15 cellular contexts compared by ENCODE assay signal in the genomic region with DNA sequence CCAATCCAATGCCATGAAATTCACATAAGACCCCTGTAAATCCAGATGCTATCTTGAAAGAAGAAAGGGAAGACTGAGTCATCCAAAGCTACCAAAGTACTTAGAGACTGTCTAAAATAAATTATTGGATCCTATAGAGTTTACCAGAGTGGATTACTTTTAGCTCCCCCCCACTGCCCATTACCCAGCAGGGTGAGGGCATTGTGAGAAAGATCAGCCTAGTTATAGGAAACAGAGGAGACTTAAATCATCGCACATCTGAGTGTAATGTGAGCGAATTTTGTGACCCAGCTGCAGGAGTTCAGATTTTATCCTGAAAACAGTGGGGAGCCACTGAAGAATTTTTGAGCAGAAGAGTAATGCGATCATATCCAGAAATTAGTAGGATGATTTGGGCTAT. TPM values are rescaled to one million over a fixed set of nuclear protein-coding genes. Genes with fewer than 3 reads are reported as not detected.
DNase-seq lines count a peak whose midpoint lies in the region; ATAC-seq and TF ChIP-seq lines count a peak whose summit lies in the region.
"Had no signal": no experiment of that assay in that cellular context is flagged by ENCODE, and none has a peak within 500 bp of the region (broad histone marks: within the 10 kb centered on the region; RNA-seq: fewer than 3 reads in every experiment).

No MANE protein-coding gene starts in this region.

- peaks cover 29% of the 10 kb centered on the region for H3K4me1 Mint-ChIP-seq in activated T-cell treated with anti-CD3 and anti-CD28 coated beads, Interleukin-2, amount 50 U/mL, for 24 hours (ENCODE audit: low read depth)
- peaks cover 12% of the 10 kb centered on the region for H3K4me1 Mint-ChIP-seq in activated T-cell treated with anti-CD3 and anti-CD28 coated beads, Interleukin-2, amount 50 U/mL, for 4 hours (ENCODE audit: low read depth)
- peaks cover 11% of the 10 kb centered on the region for H3K4me1 Mint-ChIP-seq in nephron

- peak; percentile 2 for DNase-seq in activated T-cell treated with anti-CD3 and anti-CD28 coated beads, Interleukin-2, amount 50 U/mL, for 24 hours
- DNase-seq in activated T-cell treated with anti-CD3 and anti-CD28 coated beads, Interleukin-2, amount 50 U/mL, for 4 hours: no peak
- DNase-seq in A673 (ENCODE audit: low spot score) (peak; percentile 51), NCI-H510A (lab: John Stamatoyannopoulos, UW) (no peak), glomerular visceral epithelial cell (ENCODE audit: extremely low spot score) (no peak)
- DNase-seq: C1 segment of cervical spinal cord; Caco-2; CD8-positive, alpha-beta memory T cell; GF-D8 had no signal

- peaks cover 10% of the 10 kb centered on the region for H3K4me1 ChIP-seq in A673 (ENCODE audit: insufficient read depth, low read length, poor library complexity, severe bottlenecking)
- H3K4me1 ChIP-seq in HEK293 (ENCODE audit: control insufficient read depth, insufficient read depth, low read length): no peaks in the 10 kb centered on the region

- peaks cover 21% of the 10 kb centered on the region for H3K27me3 Mint-ChIP-seq in activated T-cell treated with anti-CD3 and anti-CD28 coated beads, Interleukin-2, amount 50 U/mL, for 24 hours
- peaks cover 2% of the 10 kb centered on the region for H3K27me3 Mint-ChIP-seq in activated T-cell treated with anti-CD3 and anti-CD28 coated beads, Interleukin-2, amount 50 U/mL, for 4 hours (ENCODE audit: low read depth)
- peaks cover 40% of the 10 kb centered on the region for H3K27me3 Mint-ChIP-seq in nephron (ENCODE audit: low read depth)

- no peak for ATAC-seq in activated T-cell treated with anti-CD3 and anti-CD28 coated beads, Interleukin-2, amount 50 U/mL, for 4 hours
- ATAC-seq in GM21367 (IDR thresholded peaks at IDR 0.05; ENCODE audit: unreplicated experiment): no peak
- ATAC-seq: HepG2 had no signal

- POLR2A ChIA-PET in A673 (lab: Charles Lee; ENCODE audit: low non-redundant PET): no interaction called here
- POLR2A ChIA-PET in HEK293 (lab: Yijun Ruan, JAX): interaction anchor here (0.9 kb wide), 1 partner anchor 15 kb away, joined by 3 read pairs; no protein-coding TSS in a partner anchor

- no peak overlapping the region for H3K27ac Mint-ChIP-seq in activated T-cell treated with anti-CD3 and anti-CD28 coated beads, Interleukin-2, amount 50 U/mL, for 24 hours
- peak overlapping the region in 1 of 3 experiments; percentile 41 for H3K27ac Mint-ChIP-seq in nephron
- H3K27ac Mint-ChIP-seq: B cell had no signal

- H3K27me3 ChIP-seq in A673 (replicated peaks; ENCODE audit: insufficient read depth, low read depth, low read length, poor library complexity): no peaks in the 10 kb centered on the region

- H3K27ac ChIP-seq in A673 (ENCODE audit: low read depth, low read length, poor library complexity, severe bottlenecking) (no peak overlapping the region), HEK293 (ENCODE audit: extremely low read depth, low read depth, low read length) (no peak overlapping the region)

- no peaks in the 10 kb centered on the region for H3K9me3 Mint-ChIP-seq in activated T-cell treated with anti-CD3 and anti-CD28 coated beads, Interleukin-2, amount 50 U/mL, for 24 hours
- H3K9me3 Mint-ChIP-seq in activated T-cell treated with anti-CD3 and anti-CD28 coated beads, Interleukin-2, amount 50 U/mL, for 4 hours: no peaks in the 10 kb centered on the region
- H3K9me3 Mint-ChIP-seq in nephron: no peaks in the 10 kb centered on the region
- H3K9me3 Mint-ChIP-seq: CD8-positive, alpha-beta memory T cell had no signal

- no TSS peak for BruUV-seq in A673 (replicated peaks; lab: Mats Ljungman, UMichigan)

- H3K36me3 ChIP-seq in A673 (ENCODE audit: insufficient read depth, low read length, poor library complexity, severe bottlenecking) (no peaks in the 10 kb centered on the region), HEK293 (ENCODE audit: control insufficient read depth in 2 of 2, insufficient read depth in 1 of 2, low read length in 2 of 2) (no peaks in the 10 kb centered on the region)
- H3K36me3 ChIP-seq: HAP-1 had no signal

- CTCF ChIA-PET in A673 (lab: Charles Lee): interaction anchor here (1.1 to 1.4 kb wide), 2 partner anchors 80 to 120 kb away, joined by 3 to 4 read pairs; no protein-coding TSS in a partner anchor
- CTCF ChIA-PET in HEK293 (lab: Yijun Ruan, JAX): interaction anchor here (0.6 to 2.5 kb wide), 11 partner anchors 12 to 121 kb away, joined by 3 to 13 read pairs (median 4); no protein-coding TSS in a partner anchor

- H3K4me3 ChIP-seq in A673 (ENCODE audit: low read depth, low read length, poor library complexity, severe bottlenecking): no peak overlapping the region
- H3K4me3 ChIP-seq in HEK293 (ENCODE audit: low read depth, low read length): no peak overlapping the region
- H3K4me3 ChIP-seq: HAP-1 had no signal

- TF ChIP-seq CTCF in A673 (conservative IDR thresholded peaks at IDR 0.05; ENCODE audit: low read depth, low read length): no peak
- no peak for TF ChIP-seq CTCF in HEK293 (tag by site-specific recombination; IDR thresholded peaks at IDR 0.05)
- TF ChIP-seq CTCF in nephron (IDR thresholded peaks at IDR 0.05; ENCODE audit: unreplicated experiment in 3 of 3): no peak

- H3K36me3 Mint-ChIP-seq in activated T-cell treated with anti-CD3 and anti-CD28 coated beads, Interleukin-2, amount 50 U/mL, for 24 hours (ENCODE audit: low read depth): no peaks in the 10 kb centered on the region
- no peaks in the 10 kb centered on the region for H3K36me3 Mint-ChIP-seq in activated T-cell treated with anti-CD3 and anti-CD28 coated beads, Interleukin-2, amount 50 U/mL, for 4 hours (ENCODE audit: insufficient read depth)
- no peaks in the 10 kb centered on the region for H3K36me3 Mint-ChIP-seq in nephron (ENCODE audit: low read depth)
- H3K36me3 Mint-ChIP-seq: CD8-positive, alpha-beta memory T cell had no signal

- H3K9me3 ChIP-seq in A673 (ENCODE audit: low read depth, low read length, poor library complexity, severe bottlenecking): no peaks in the 10 kb centered on the region
- no peaks in the 10 kb centered on the region for H3K9me3 ChIP-seq in HEK293 (ENCODE audit: control insufficient read depth, insufficient read depth, low read depth, low read length)
- H3K9me3 ChIP-seq: Caco-2, HAP-1 had no signal

- intact Hi-C loops in A673 (cut with micrococcal nuclease; ENCODE audit: unreplicated experiment): no loop called here

- H3K4me3 Mint-ChIP-seq in activated T-cell treated with anti-CD3 and anti-CD28 coated beads, Interleukin-2, amount 50 U/mL, for 24 hours: no peak overlapping the region
- no peak overlapping the region for H3K4me3 Mint-ChIP-seq in activated T-cell treated with anti-CD3 and anti-CD28 coated beads, Interleukin-2, amount 50 U/mL, for 4 hours
- peak overlapping the region in 2 of 3 experiments; percentile 7 to 21 for H3K4me3 Mint-ChIP-seq in nephron

TF ChIP-seq in HEK293, 187 proteins besides CTCF, POLR2A, EP300 and RAD21:
- TF ChIP-seq ZNF660 (tag by site-specific recombination; IDR thresholded peaks at IDR 0.05) (no peak), PRDM4 (tag by site-specific recombination; IDR thresholded peaks at IDR 0.05) (no peak), ZIC2 (tag by site-specific recombination; IDR thresholded peaks at IDR 0.05) (peak; percentile 57), ZNF211 (tag by site-specific recombination; IDR thresholded peaks at IDR 0.05; ENCODE audit: low read depth) (no peak), KLF16 (tag by site-specific recombination; IDR thresholded peaks at IDR 0.05) (no peak), SP7 (tag by site-specific recombination; IDR thresholded peaks at IDR 0.05) (no peak), ZNF132 (tag by site-specific recombination; IDR thresholded peaks at IDR 0.05; ENCODE audit: borderline replicate concordance) (no peak), RBAK (tag by site-specific recombination; IDR thresholded peaks at IDR 0.05) (no peak), ZNF239 (tag by site-specific recombination; IDR thresholded peaks at IDR 0.05) (no peak), TCF7L2 (IDR thresholded peaks at IDR 0.05; ENCODE audit: borderline replicate concordance, low read depth, low read length) (peak; percentile 34; the same call in 1 of the 2 replicates), ZNF792 (tag by site-specific recombination; IDR thresholded peaks at IDR 0.05) (no peak)

RNA-seq across cellular contexts. Expression of gene ENHO, which starts 1.6 kb away (rescaled TPM):
- not detected for total RNA-seq in activated T-cell treated with anti-CD3 and anti-CD28 coated beads, Interleukin-2, amount 50 U/mL, for 4 hours
- total RNA-seq in A673 (2021): 1.2 and 2.8 TPM in 2 replicates
- total RNA-seq: B cell had no signal

Comparison
In these comparisons a context has a peak if more than half of its experiments do, and no peak if none do; other contexts are left out.
1. DNase-seq: peak in activated T-cell treated with anti-CD3 and anti-CD28 coated beads, Interleukin-2, amount 50 U/mL, for 24 hours (single experiment) and A673 (single experiment); none in activated T-cell treated with anti-CD3 and anti-CD28 coated beads, Interleukin-2, amount 50 U/mL, for 4 hours (single experiment), NCI-H510A (single experiment) and glomerular visceral epithelial cell (single experiment).
2. H3K4me3 Mint-ChIP-seq: peak in nephron (2 of 3); none in activated T-cell treated with anti-CD3 and anti-CD28 coated beads, Interleukin-2, amount 50 U/mL, for 24 hours (single experiment) and activated T-cell treated with anti-CD3 and anti-CD28 coated beads, Interleukin-2, amount 50 U/mL, for 4 hours (single experiment).